In the genomic region with DNA sequence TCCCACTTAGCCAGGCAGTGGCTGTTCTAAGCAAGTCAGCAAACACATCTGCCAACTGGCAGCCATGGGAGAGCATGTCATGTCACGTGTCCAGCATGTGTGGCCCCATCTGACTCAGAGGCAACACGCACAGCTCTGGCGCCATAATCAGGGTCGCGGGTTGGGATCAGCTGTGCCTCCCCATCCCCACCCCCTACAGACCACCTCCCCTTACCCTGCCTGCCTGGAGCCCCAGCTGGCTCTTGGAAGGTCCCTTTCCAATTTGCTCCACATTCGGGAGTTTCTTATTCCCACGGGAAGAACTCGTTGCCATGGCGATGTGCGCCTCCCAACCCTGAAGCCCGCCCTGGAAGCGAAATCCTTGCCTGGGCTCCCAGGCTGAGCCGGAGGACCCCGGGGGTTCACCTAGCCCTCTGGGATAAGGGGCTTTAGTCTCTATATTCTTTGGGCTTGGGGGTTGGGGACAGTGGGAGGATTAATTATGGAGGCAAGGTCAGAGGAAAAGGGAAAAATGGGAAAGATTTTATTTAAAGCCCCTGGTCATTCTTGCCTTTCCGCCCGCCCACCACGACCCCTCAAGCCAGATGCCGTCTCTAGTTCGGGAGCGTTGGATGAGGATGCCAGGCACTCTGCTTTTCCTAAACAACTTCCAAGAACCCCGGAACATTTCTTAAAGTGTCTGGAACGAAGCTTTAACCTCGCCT, we compare ENCODE assay signal across 1 cellular context.
TF ChIP-seq lines count a peak whose summit lies in the region.

No MANE protein-coding gene starts in this region.

TF ChIP-seq in WTC11, 78 proteins besides CTCF, POLR2A, EP300 and RAD21 (continued from another document):
- TF ChIP-seq, protein P1, sequence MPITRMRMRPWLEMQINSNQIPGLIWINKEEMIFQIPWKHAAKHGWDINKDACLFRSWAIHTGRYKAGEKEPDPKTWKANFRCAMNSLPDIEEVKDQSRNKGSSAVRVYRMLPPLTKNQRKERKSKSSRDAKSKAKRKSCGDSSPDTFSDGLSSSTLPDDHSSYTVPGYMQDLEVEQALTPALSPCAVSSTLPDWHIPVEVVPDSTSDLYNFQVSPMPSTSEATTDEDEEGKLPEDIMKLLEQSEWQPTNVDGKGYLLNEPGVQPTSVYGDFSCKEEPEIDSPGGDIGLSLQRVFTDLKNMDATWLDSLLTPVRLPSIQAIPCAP (CRISPR knock-in tag; IDR thresholded peaks at IDR 0.05) = no peak
